In genomic region chr7:726084-726853, GRCh38 we compare ENCODE assay signal across 8 cellular contexts. TPM values are rescaled to one million over a fixed set of nuclear protein-coding genes. Genes with fewer than 3 reads are reported as not detected.
DNase-seq lines count a peak whose midpoint lies in the region; ATAC-seq and TF ChIP-seq lines count a peak whose summit lies in the region.

TSS of gene DNAAF5 (plus strand) at chr7:726699. CDS start at chr7:726721, 22 bp downstream.

- TF ChIP-seq POLR2A in erythroblast (IDR thresholded peaks at IDR 0.05; ENCODE audit: low read length) = peak; percentile 54

- no peak within 1 kb of the TSS; the same call in 1 of the 2 replicates for H2AFZ ChIP-seq in OCI-LY7 (ENCODE audit: low read length)

- H3K79me2 ChIP-seq in OCI-LY7 (ENCODE audit: insufficient read depth, low read depth, low read length) = peaks cover 45% of the 10 kb centered on the region

- no TSS peak for BruUV-seq in OCI-LY7 (replicated peaks; lab: Mats Ljungman, UMichigan)

- peaks cover 35% of the 10 kb centered on the region for H3K9me3 ChIP-seq in HUES6 (ENCODE audit: control insufficient read depth, insufficient read depth, low read depth, low read length)
- peaks cover 27% of the 10 kb centered on the region for H3K9me3 ChIP-seq in OCI-LY7 (ENCODE audit: low read length)
- no peaks in the 10 kb centered on the region for H3K9me3 ChIP-seq in muscle layer of colon (ENCODE audit: low read length)

- H3K9ac ChIP-seq in HUES6 (ENCODE audit: low read length) (peak within 1 kb of the TSS; percentile 85), muscle layer of colon (ENCODE audit: low read length) (peak within 1 kb of the TSS; percentile 50)

- no peaks in the 10 kb centered on the region for H4K20me1 ChIP-seq in OCI-LY7 (ENCODE audit: insufficient read depth, low read length)

- peak; percentile 86 for ATAC-seq in GM21447 (IDR thresholded peaks at IDR 0.05; ENCODE audit: unreplicated experiment)

- H3K9me2 ChIP-seq in OCI-LY7 (ENCODE audit: insufficient read depth, low read length) = no peaks in the 10 kb centered on the region

- peak within 1 kb of the TSS; percentile 100 for H3K4me2 ChIP-seq in OCI-LY7 (ENCODE audit: low read length)

- H3K4me3 ChIP-seq in HUES6 (ENCODE audit: low read depth, low read length) = peak within 1 kb of the TSS; percentile 67
- H3K4me3 ChIP-seq in OCI-LY7 (ENCODE audit: low read depth, low read length, poor library complexity, severe bottlenecking) = peak within 1 kb of the TSS; percentile 79
- H3K4me3 ChIP-seq in muscle layer of colon (ENCODE audit: low read depth in 1 of 2, low read length in 2 of 2) = peak within 1 kb of the TSS; percentile 58 to 82

- CTCF ChIA-PET in OCI-LY7 (lab: Charles Lee; ENCODE audit: unreplicated experiment) = no interaction called here

- POLR2A ChIA-PET in OCI-LY7 (lab: Charles Lee) = no interaction called here

- H3K27ac ChIP-seq in HUES6 (ENCODE audit: low read depth, low read length) (peak within 1 kb of the TSS; percentile 74; the same call in 1 of the 2 replicates), OCI-LY7 (ENCODE audit: low read depth, low read length, poor library complexity, severe bottlenecking) (peak within 1 kb of the TSS; percentile 31), muscle layer of colon (ENCODE audit: low read depth, low read length) (peak within 1 kb of the TSS; percentile 76)

- H3K36me3 ChIP-seq in HUES6 (ENCODE audit: control insufficient read depth, insufficient read depth, low read length) = peaks cover 48% of the 10 kb centered on the region
- H3K36me3 ChIP-seq in OCI-LY7 (ENCODE audit: insufficient read depth, low read length) = peaks cover 79% of the 10 kb centered on the region
- H3K36me3 ChIP-seq in muscle layer of colon (ENCODE audit: insufficient read depth, low read length) = peaks cover 9% of the 10 kb centered on the region

- H3K27me3 ChIP-seq in HUES6 (ENCODE audit: control insufficient read depth, insufficient read depth, low read length) (no peaks in the 10 kb centered on the region), muscle layer of colon (ENCODE audit: control insufficient read depth in 1 of 2, insufficient read depth in 2 of 2, low read length in 2 of 2) (no peaks in the 10 kb centered on the region)

- H3K4me1 ChIP-seq in HUES6 (ENCODE audit: control insufficient read depth, insufficient read depth, low read length) (peaks cover 8% of the 10 kb centered on the region), OCI-LY7 (ENCODE audit: insufficient read depth, low read length, poor library complexity, severe bottlenecking) (peaks cover 20% of the 10 kb centered on the region), muscle layer of colon (ENCODE audit: insufficient read depth, low read length) (peaks cover 16% of the 10 kb centered on the region)

- intact Hi-C loops in OCI-LY7 (cut with micrococcal nuclease; ENCODE audit: unreplicated experiment) = loop anchor here (5.0 kb wide), 2 partner anchors 91 to 579 kb away; no protein-coding TSS in a partner anchor

- TF ChIP-seq CTCF in OCI-LY7 (conservative IDR thresholded peaks at IDR 0.05; ENCODE audit: low read length) = no peak

- peak; percentile 98 for DNase-seq in DMS 273 (lab: John Stamatoyannopoulos, UW; ENCODE audit: unreplicated experiment)
- DNase-seq in OCI-LY7 (ENCODE audit: low spot score) = peak; percentile 94
- peak; percentile 79 for DNase-seq in activated T-cell treated with anti-CD3 and anti-CD28 coated beads for 4 hours
- DNase-seq in erythroblast (lab: John Stamatoyannopoulos, UW) = peak; percentile 92 to 94
- DNase-seq in stimulated activated CD8-positive, alpha-beta memory T cell treated with anti-CD3 and anti-CD28 coated beads, Interleukin-7, amount 100 ng/mL, for 1 hour (ENCODE audit: low read depth in 2 of 2) = peak; percentile 65 to 75

RNA-seq across cellular contexts. Expression of gene DNAAF5, which starts in this region (rescaled TPM):
- total RNA-seq in OCI-LY7 (2014; rRNA removed; shearing (Covaris generic)) = 36.2 and 42.6 TPM in 2 replicates
- 47.6 and 58.5 TPM in 2 replicates for total RNA-seq in OCI-LY7 (2022)

Comparison
In these comparisons a context has a peak if more than half of its experiments do, and no peak if none do; other contexts are left out.
1. Peak in every context shown above with its lines: DNase-seq, ATAC-seq, H3K4me3 ChIP-seq and H3K27ac ChIP-seq.